ENCODE assay signal across 8 cellular contexts in genomic region chr15:63605816-63606215, GRCh38. TPM values are rescaled to one million over a fixed set of nuclear protein-coding genes. Genes with fewer than 3 reads are reported as not detected.
DNase-seq lines count a peak whose midpoint lies in the region; ATAC-seq and TF ChIP-seq lines count a peak whose summit lies in the region.

No MANE protein-coding gene starts in this region.

- no peak for TF ChIP-seq POLR2A in Peyer's patch (IDR thresholded peaks at IDR 0.05)

- WGBS in neuronal stem cell (ENCODE audit: extremely low coverage in 2 of 2, insufficient read length in 2 of 2, insufficient replicate concordance in 1 of 2), 2 donors: no CpG with 5 or more reads among the region's 7 CpGs

- no peak overlapping the region for H3K14ac ChIP-seq in neuronal stem cell (ENCODE audit: low read length)

- DNase-seq in Peyer's patch: peak in 2 of 3 donors; percentile 59 to 75
- DNase-seq in substantia nigra (lab: John Stamatoyannopoulos, UW): no peak
- no peak for DNase-seq in Right ventricle myocardium superior
- DNase-seq in HFFc6: no peak
- no peak for DNase-seq in neuronal stem cell (ENCODE audit: low spot score)

- H3K4me2 ChIP-seq in BLaER1 treated with 17β-estradiol and CSF1 and Interleukin-3, amounts not matched to agents 10 nM and 100 nM: peak overlapping the region; percentile 59 to 79 (median 71)
- no peak overlapping the region for H3K4me2 ChIP-seq in neuronal stem cell (ENCODE audit: insufficient read depth, low read length, poor library complexity, severe bottlenecking)

- H3K36me3 ChIP-seq in BLaER1 treated with 17β-estradiol and CSF1 and Interleukin-3, amounts not matched to agents 10 nM and 100 nM: peaks cover 22 to 30% (median 25%) of the 10 kb centered on the region in 11 experiments
- H3K36me3 ChIP-seq in Peyer's patch (peaks cover 0 to 23% (median 0%) of the 10 kb centered on the region in 3 donors), skeletal muscle tissue (ENCODE audit: control insufficient read depth in 3 of 3, insufficient read depth in 3 of 3, low read length in 3 of 3) (peaks cover 31 to 36% (median 34%) of the 10 kb centered on the region in 3 donors), neuronal stem cell (replicated peaks in 1 of 2; ENCODE audit: control insufficient read depth in 2 of 2, insufficient read depth in 2 of 2, low read length in 2 of 2) (peaks cover 9 to 39% of the 10 kb centered on the region in 2 donors)

- H3K4me1 ChIP-seq in BLaER1 treated with 17β-estradiol and CSF1 and Interleukin-3, amounts not matched to agents 10 nM and 100 nM: peaks cover 54 to 62% (median 57%) of the 10 kb centered on the region in 10 experiments
- peaks cover 6 to 23% (median 16%) of the 10 kb centered on the region in 4 donors for H3K4me1 ChIP-seq in Peyer's patch
- peaks cover 12 to 19% (median 16%) of the 10 kb centered on the region in 3 donors for H3K4me1 ChIP-seq in skeletal muscle tissue (ENCODE audit: control insufficient read depth in 3 of 3, insufficient read depth in 3 of 3, low read length in 3 of 3)
- H3K4me1 ChIP-seq in neuronal stem cell (ENCODE audit: control insufficient read depth in 2 of 2, insufficient read depth in 1 of 2, low read depth in 1 of 2, low read length in 2 of 2): peaks cover 9 to 11% of the 10 kb centered on the region in 2 donors

- H3K4ac ChIP-seq in neuronal stem cell (ENCODE audit: low read length): no peak overlapping the region

- no peak overlapping the region for H2AFZ ChIP-seq in neuronal stem cell (ENCODE audit: low read length)

- peaks cover 31% of the 10 kb centered on the region for H3K36me3 Mint-ChIP-seq in activated T-helper 17 cell treated with anti-CD3 and anti-CD28 coated beads, Interleukin-2, amount 50 U/mL, for 72 hours (ENCODE audit: low read depth)
- H3K36me3 Mint-ChIP-seq in HFFc6 (ENCODE audit: low read depth): no peaks in the 10 kb centered on the region

- H3K9me3 ChIP-seq in BLaER1 treated with 17β-estradiol and CSF1 and Interleukin-3, amounts not matched to agents 10 nM and 100 nM (replicated peaks in 1 of 11): no peaks in the 10 kb centered on the region
- H3K9me3 ChIP-seq in Peyer's patch (no peaks in the 10 kb centered on the region), skeletal muscle tissue (ENCODE audit: control insufficient read depth in 3 of 3, low read length in 3 of 3) (no peaks in the 10 kb centered on the region), neuronal stem cell (replicated peaks in 1 of 2; ENCODE audit: control insufficient read depth in 2 of 2, insufficient read depth in 1 of 2, low read depth in 1 of 2, low read length in 2 of 2) (no peaks in the 10 kb centered on the region)

- no peak overlapping the region for H4K8ac ChIP-seq in neuronal stem cell (ENCODE audit: low read depth, low read length)

- intact Hi-C loops in Right ventricle myocardium superior (cut with DNase I): no loop called here

- H2BK15ac ChIP-seq in neuronal stem cell (ENCODE audit: low read length): no peak overlapping the region

- no peaks in the 10 kb centered on the region for H3K79me1 ChIP-seq in neuronal stem cell (ENCODE audit: low read depth, low read length)

- H3K4me3 ChIP-seq in BLaER1 treated with 17β-estradiol and CSF1 and Interleukin-3, amounts not matched to agents 10 nM and 100 nM: no peak overlapping the region
- H3K4me3 ChIP-seq in Peyer's patch (no peak overlapping the region), skeletal muscle tissue (ENCODE audit: low read length in 3 of 3) (no peak overlapping the region), neuronal stem cell (ENCODE audit: low read length in 2 of 2) (no peak overlapping the region)

- H2BK120ac ChIP-seq in neuronal stem cell (ENCODE audit: low read depth, low read length): no peak overlapping the region

- ATAC-seq in activated T-helper 17 cell treated with anti-CD3 and anti-CD28 coated beads, Interleukin-2, amount 50 U/mL, for 72 hours (replicated peaks): peak; percentile 77
- no peak for ATAC-seq in Right ventricle myocardium superior (ENCODE audit: poor library complexity)

- no peak overlapping the region for H3K23ac ChIP-seq in neuronal stem cell (ENCODE audit: low read depth, low read length, poor library complexity)

- no peak overlapping the region for H3K18ac ChIP-seq in neuronal stem cell (ENCODE audit: low read length)

- H3K27ac Mint-ChIP-seq in activated T-helper 17 cell treated with anti-CD3 and anti-CD28 coated beads, Interleukin-2, amount 50 U/mL, for 72 hours: peak overlapping the region; percentile 89
- no peak overlapping the region for H3K27ac Mint-ChIP-seq in HFFc6

- peak overlapping the region in 10 of 11 experiments; percentile 0 to 59 (median 22); a peak in 9 of 22 replicates for H3K9ac ChIP-seq in BLaER1 treated with 17β-estradiol and CSF1 and Interleukin-3, amounts not matched to agents 10 nM and 100 nM
- peak overlapping the region in 2 of 3 donors; percentile 16 to 21 for H3K9ac ChIP-seq in skeletal muscle tissue (ENCODE audit: low read depth in 1 of 3, low read length in 3 of 3)
- no peak overlapping the region for H3K9ac ChIP-seq in neuronal stem cell (ENCODE audit: low read depth, low read length, poor library complexity)

- H3K4me1 Mint-ChIP-seq in activated T-helper 17 cell treated with anti-CD3 and anti-CD28 coated beads, Interleukin-2, amount 50 U/mL, for 72 hours: peaks cover 14% of the 10 kb centered on the region
- H3K4me1 Mint-ChIP-seq in HFFc6 (ENCODE audit: low read depth): peaks cover 22% of the 10 kb centered on the region

- H3K27ac ChIP-seq in BLaER1 treated with 17β-estradiol and CSF1 and Interleukin-3, amounts not matched to agents 10 nM and 100 nM: peak overlapping the region in 9 of 11 experiments; percentile 3 to 68 (median 44); a peak in 14 of 22 replicates
- peak overlapping the region in 3 of 4 donors; percentile 44 to 49 (median 47) for H3K27ac ChIP-seq in Peyer's patch
- H3K27ac ChIP-seq in skeletal muscle tissue (ENCODE audit: low read depth, low read length): no peak overlapping the region
- no peak overlapping the region for H3K27ac ChIP-seq in substantia nigra (ENCODE audit: low read depth, low read length, poor library complexity, severe bottlenecking)
- H3K27ac ChIP-seq in neuronal stem cell (replicated peaks; ENCODE audit: low read length): no peak overlapping the region

- H3K27me3 Mint-ChIP-seq in activated T-helper 17 cell treated with anti-CD3 and anti-CD28 coated beads, Interleukin-2, amount 50 U/mL, for 72 hours: no peaks in the 10 kb centered on the region
- H3K27me3 Mint-ChIP-seq in HFFc6 (ENCODE audit: insufficient read depth): peaks cover 7% of the 10 kb centered on the region

- no peaks in the 10 kb centered on the region for H3K9me3 Mint-ChIP-seq in activated T-helper 17 cell treated with anti-CD3 and anti-CD28 coated beads, Interleukin-2, amount 50 U/mL, for 72 hours
- no peaks in the 10 kb centered on the region for H3K9me3 Mint-ChIP-seq in HFFc6

- H2BK5ac ChIP-seq in neuronal stem cell (ENCODE audit: low read length): no peak overlapping the region

- TF ChIP-seq CTCF in Peyer's patch (IDR thresholded peaks at IDR 0.05) (no peak), HFFc6 (IDR thresholded peaks at IDR 0.05) (no peak)

- H2BK12ac ChIP-seq in neuronal stem cell (ENCODE audit: low read length): no peak overlapping the region

- H3K27me3 ChIP-seq in BLaER1 treated with 17β-estradiol and CSF1 and Interleukin-3, amounts not matched to agents 10 nM and 100 nM: no peaks in the 10 kb centered on the region
- H3K27me3 ChIP-seq in Peyer's patch (no peaks in the 10 kb centered on the region), skeletal muscle tissue (ENCODE audit: control insufficient read depth in 3 of 3, insufficient read depth in 3 of 3, low read length in 3 of 3) (no peaks in the 10 kb centered on the region), neuronal stem cell (ENCODE audit: control insufficient read depth in 3 of 3, insufficient read depth in 3 of 3, low read depth in 1 of 3, low read length in 3 of 3) (peaks cover 0 to 7% (median 0%) of the 10 kb centered on the region in 3 experiments)

- H4K20me1 ChIP-seq in BLaER1 treated with 17β-estradiol and CSF1 and Interleukin-3, amounts not matched to agents 10 nM and 100 nM: peaks cover 0 to 42% (median 0%) of the 10 kb centered on the region in 11 experiments; a peak in 7 of 22 replicates

- no peak overlapping the region for H4K91ac ChIP-seq in neuronal stem cell (ENCODE audit: low read depth, low read length, poor library complexity)

- no peak overlapping the region for H2AK5ac ChIP-seq in neuronal stem cell (ENCODE audit: low read depth, low read length)

- peak overlapping the region; percentile 67 for H3K4me3 Mint-ChIP-seq in activated T-helper 17 cell treated with anti-CD3 and anti-CD28 coated beads, Interleukin-2, amount 50 U/mL, for 72 hours
- H3K4me3 Mint-ChIP-seq in HFFc6: no peak overlapping the region

RNA-seq across cellular contexts. Expression of gene FBXL22, which starts 8.6 kb away (rescaled TPM):
- 1 to 10 TPM in 1 of 4 donors, not detected in 3; 1.1 TPM for total RNA-seq in Peyer's patch
- under 1 TPM; 0.43 to 0.74 TPM for total RNA-seq in activated T-helper 17 cell treated with anti-CD3 and anti-CD28 coated beads, Interleukin-2, amount 50 U/mL, for 72 hours
- 17.7 TPM for total RNA-seq in skeletal muscle tissue
- total RNA-seq in Right ventricle myocardium superior: 31.0 TPM
- under 1 TPM; 0.20 to 0.57 (median 0.29) TPM for total RNA-seq in HFFc6 (2021; fragmentation: NEBNext Ultra II Directional; extraction: Animal tissue kit (Norgen Biotek cat#: 25700))
- 0.29 TPM for polyA plus RNA-seq in neuronal stem cell (2013, experiment 1 of 2)
- 0.43 TPM for polyA plus RNA-seq in neuronal stem cell (2013, experiment 2 of 2)

Comparison
In these comparisons a context has a peak if more than half of its experiments do, and no peak if none do; other contexts are left out.
1. H3K27ac ChIP-seq: peak in BLaER1 treated with 17β-estradiol and CSF1 and Interleukin-3, amounts not matched to agents 10 nM and 100 nM (9 of 11) and Peyer's patch (3 of 4); none in skeletal muscle tissue (single experiment), substantia nigra (single experiment) and neuronal stem cell (single experiment).
2. DNase-seq: peak in Peyer's patch (2 of 3); none in substantia nigra (0 of 49), Right ventricle myocardium superior (single experiment), HFFc6 (single experiment) and neuronal stem cell (single experiment).